ENCODE assay signal across 8 cellular contexts in genomic region chr7:101218236-101219130, GRCh38. TPM values are rescaled to one million over a fixed set of nuclear protein-coding genes. Genes with fewer than 3 reads are reported as not detected.
DNase-seq lines count a peak whose midpoint lies in the region; ATAC-seq and TF ChIP-seq lines count a peak whose summit lies in the region.

No MANE protein-coding gene starts in this region.

- H3K4me1 ChIP-seq in Karpas-422 (ENCODE audit: low read length) = peaks cover 21% of the 10 kb centered on the region

- peak overlapping the region; percentile 88 for H3K27ac Mint-ChIP-seq in dendritic cell treated with granulocyte-macrophage colony-stimulating factor and Interleukin-4, amounts not matched to agents 40 ng/mL and 50 ng/mL, for 4 days
- peak overlapping the region; percentile 94 to 97 for H3K27ac Mint-ChIP-seq in natural killer cell

- TF ChIP-seq CTCF in natural killer cell (IDR thresholded peaks at IDR 0.05) (no peak), GM13977 (IDR thresholded peaks at IDR 0.05; ENCODE audit: extremely low read depth, insufficient read depth, missing control alignments) (no peak)

- H3K9me3 ChIP-seq in Karpas-422 (ENCODE audit: low read length) = no peaks in the 10 kb centered on the region

- peaks cover 14% of the 10 kb centered on the region for H3K36me3 Mint-ChIP-seq in activated T-cell treated with anti-CD3 and anti-CD28 coated beads, Interleukin-2, amount 50 U/mL, for 4 hours (ENCODE audit: insufficient read depth)
- peaks cover 78% of the 10 kb centered on the region for H3K36me3 Mint-ChIP-seq in dendritic cell treated with granulocyte-macrophage colony-stimulating factor and Interleukin-4, amounts not matched to agents 40 ng/mL and 50 ng/mL, for 4 days (ENCODE audit: low read depth)
- H3K36me3 Mint-ChIP-seq in natural killer cell = no peaks in the 10 kb centered on the region

- peak overlapping the region; percentile 86 for H3K9ac ChIP-seq in Karpas-422 (ENCODE audit: low read length)

- in situ Hi-C loops in GM13977 (cut with MboI; ENCODE audit: low pct_unique_long_range_greater_than_20kb, low sequenced_read_pairs, unreplicated experiment) = no loop called here

- H3K9me3 Mint-ChIP-seq in activated T-cell treated with anti-CD3 and anti-CD28 coated beads, Interleukin-2, amount 50 U/mL, for 4 hours = no peaks in the 10 kb centered on the region
- no peaks in the 10 kb centered on the region for H3K9me3 Mint-ChIP-seq in dendritic cell treated with granulocyte-macrophage colony-stimulating factor and Interleukin-4, amounts not matched to agents 40 ng/mL and 50 ng/mL, for 4 days
- no peaks in the 10 kb centered on the region for H3K9me3 Mint-ChIP-seq in natural killer cell

- H3K4me2 ChIP-seq in Karpas-422 (ENCODE audit: low read depth, low read length, poor library complexity, severe bottlenecking) = peak overlapping the region; percentile 99

- H3K4me1 Mint-ChIP-seq in activated T-cell treated with anti-CD3 and anti-CD28 coated beads, Interleukin-2, amount 50 U/mL, for 4 hours (ENCODE audit: low read depth) = peaks cover 38% of the 10 kb centered on the region
- H3K4me1 Mint-ChIP-seq in dendritic cell treated with granulocyte-macrophage colony-stimulating factor and Interleukin-4, amounts not matched to agents 40 ng/mL and 50 ng/mL, for 4 days (ENCODE audit: low read depth) = peaks cover 68% of the 10 kb centered on the region
- peaks cover 39 to 57% of the 10 kb centered on the region in 2 donors for H3K4me1 Mint-ChIP-seq in natural killer cell

- H3K27me3 ChIP-seq in Karpas-422 (ENCODE audit: low read length) = no peaks in the 10 kb centered on the region

- DNase-seq in activated T-cell treated with anti-CD3 and anti-CD28 coated beads, Interleukin-2, amount 50 U/mL, for 4 hours = no peak
- DNase-seq in activated T-cell treated with anti-CD3 and anti-CD28 coated beads for 4 hours (no peak), Karpas-422 (peak; percentile 43), natural killer cell (no peak), GM13977 (ENCODE audit: low spot score) (no peak)
- DNase-seq in activated CD4-positive, CD25-positive, alpha-beta regulatory T cell treated with anti-CD3 and anti-CD28 coated beads, Interleukin-2, amount 50 U/mL, for 72 hours = no peak

- H3K4me3 ChIP-seq in Karpas-422 (ENCODE audit: low read length) = peak overlapping the region; percentile 83

- ATAC-seq in activated T-cell treated with anti-CD3 and anti-CD28 coated beads, Interleukin-2, amount 50 U/mL, for 4 hours = no peak
- ATAC-seq in natural killer cell (peak in 2 of 3 donors; percentile 1 to 3), HG02884 (IDR thresholded peaks at IDR 0.05; ENCODE audit: unreplicated experiment) (no peak)

- intact Hi-C loops in dendritic cell treated with granulocyte-macrophage colony-stimulating factor and Interleukin-4, amounts not matched to agents 40 ng/mL and 50 ng/mL, for 4 days (cut with micrococcal nuclease) = no loop called here
- intact Hi-C loops in natural killer cell (cut with micrococcal nuclease) = no loop called here

- H2AFZ ChIP-seq in Karpas-422 (ENCODE audit: low read length) = no peak overlapping the region

- H3K27me3 Mint-ChIP-seq in activated T-cell treated with anti-CD3 and anti-CD28 coated beads, Interleukin-2, amount 50 U/mL, for 4 hours (ENCODE audit: low read depth) = no peaks in the 10 kb centered on the region
- no peaks in the 10 kb centered on the region for H3K27me3 Mint-ChIP-seq in dendritic cell treated with granulocyte-macrophage colony-stimulating factor and Interleukin-4, amounts not matched to agents 40 ng/mL and 50 ng/mL, for 4 days
- no peaks in the 10 kb centered on the region for H3K27me3 Mint-ChIP-seq in natural killer cell (ENCODE audit: low read depth in 2 of 2)

- no peaks in the 10 kb centered on the region for H4K20me1 ChIP-seq in Karpas-422 (ENCODE audit: insufficient read depth, low read depth, low read length)

- peak overlapping the region; percentile 97 for H3K4me3 Mint-ChIP-seq in activated T-cell treated with anti-CD3 and anti-CD28 coated beads, Interleukin-2, amount 50 U/mL, for 4 hours
- H3K4me3 Mint-ChIP-seq in dendritic cell treated with granulocyte-macrophage colony-stimulating factor and Interleukin-4, amounts not matched to agents 40 ng/mL and 50 ng/mL, for 4 days = peak overlapping the region; percentile 98
- peak overlapping the region; percentile 96 for H3K4me3 Mint-ChIP-seq in natural killer cell

- H3K9me2 ChIP-seq in Karpas-422 (replicated peaks; ENCODE audit: insufficient read depth, low read length) = no peaks in the 10 kb centered on the region

- H3K27ac ChIP-seq in Karpas-422 (ENCODE audit: low read length) = no peak overlapping the region

- no peaks in the 10 kb centered on the region for H3K36me3 ChIP-seq in Karpas-422 (ENCODE audit: insufficient read depth, low read length)

- H3K79me2 ChIP-seq in Karpas-422 (ENCODE audit: low read length) = peaks cover 54% of the 10 kb centered on the region

RNA-seq across cellular contexts. Expression of gene ZNHIT1, which starts 0.5 kb away (rescaled TPM):
- total RNA-seq in activated T-cell treated with anti-CD3 and anti-CD28 coated beads, Interleukin-2, amount 50 U/mL, for 4 hours = 10 to 100 TPM; 50.4 to 55.0 (median 53.2) TPM
- total RNA-seq in Karpas-422 (2014; rRNA removed; shearing (Covaris generic); ENCODE audit: low replicate concordance) = 50.9 and 116 TPM in 2 replicates
- 10 to 100 TPM; 53.7 to 63.5 (median 60.9) TPM for total RNA-seq in natural killer cell

RNA-seq across cellular contexts. Expression of gene PLOD3, which starts 1.1 kb away (rescaled TPM):
- 10 to 100 TPM; 30.1 to 38.9 (median 33.2) TPM for total RNA-seq in activated T-cell treated with anti-CD3 and anti-CD28 coated beads, Interleukin-2, amount 50 U/mL, for 4 hours
- total RNA-seq in Karpas-422 (2014; rRNA removed; shearing (Covaris generic); ENCODE audit: low replicate concordance) = 11.1 and 20.5 TPM in 2 replicates
- 10 to 100 TPM; 41.7 to 54.5 (median 45.0) TPM for total RNA-seq in natural killer cell

RNA-seq across cellular contexts. Expression of gene MOGAT3, which starts 17.6 kb away (rescaled TPM):
- not detected for total RNA-seq in activated T-cell treated with anti-CD3 and anti-CD28 coated beads, Interleukin-2, amount 50 U/mL, for 4 hours
- not detected in 2 replicates for total RNA-seq in Karpas-422 (2014; rRNA removed; shearing (Covaris generic); ENCODE audit: low replicate concordance)
- total RNA-seq in natural killer cell = not detected

RNA-seq across cellular contexts. Expression of gene CLDN15, which starts 19.1 kb away (rescaled TPM):
- 10 to 100 TPM; 15.6 to 18.5 (median 17.6) TPM for total RNA-seq in activated T-cell treated with anti-CD3 and anti-CD28 coated beads, Interleukin-2, amount 50 U/mL, for 4 hours
- 12.2 and 13.7 TPM in 2 replicates for total RNA-seq in Karpas-422 (2014; rRNA removed; shearing (Covaris generic); ENCODE audit: low replicate concordance)
- total RNA-seq in natural killer cell = 10 to 100 TPM; 13.7 to 22.0 (median 19.3) TPM

RNA-seq across cellular contexts. Expression of gene FIS1, which starts 26.4 kb away (rescaled TPM):
- total RNA-seq in activated T-cell treated with anti-CD3 and anti-CD28 coated beads, Interleukin-2, amount 50 U/mL, for 4 hours = 100 to 1,000 TPM; 126 to 148 (median 136) TPM
- total RNA-seq in Karpas-422 (2014; rRNA removed; shearing (Covaris generic); ENCODE audit: low replicate concordance) = 104 and 210 TPM in 2 replicates
- 100 to 1,000 TPM in 2 of 3 donors, 10 to 100 TPM in 1; 99.9 to 119 (median 105) TPM for total RNA-seq in natural killer cell

Comparison
In these comparisons a context has a peak if more than half of its experiments do, and no peak if none do; other contexts are left out.
1. ATAC-seq: peak in natural killer cell (2 of 3); none in activated T-cell treated with anti-CD3 and anti-CD28 coated beads, Interleukin-2, amount 50 U/mL, for 4 hours (0 of 2) and HG02884 (single experiment).
2. Peak in every context shown above with its lines, with median percentiles within 50 percentile points of each other: H3K4me3 Mint-ChIP-seq.